8 cellular contexts compared by ENCODE assay signal in genomic region chr11:110529043-110529442, GRCh38.
DNase-seq lines count a peak whose midpoint lies in the region; TF ChIP-seq lines count a peak whose summit lies in the region.

No MANE protein-coding gene starts in this region.

- CTCF ChIA-PET in HEK293T (lab: Yijun Ruan, JAX) = no interaction called here

- DNase-seq in SIG-M5 treated with dmso at 0.1 percent for 504 hours (lab: John Stamatoyannopoulos, UW; ENCODE audit: unreplicated experiment) = peak; percentile 2
- no peak for DNase-seq in SIG-M5 (lab: John Stamatoyannopoulos, UW)
- DNase-seq in Karpas-422 = peak; percentile 83
- peak; percentile 1 for DNase-seq in cerebellar cortex (ENCODE audit: low spot score)
- DNase-seq in neural crest cell (ENCODE audit: low read depth, low spot score) = no peak
- DNase-seq in HEK293T (ENCODE audit: extremely low spot score) = no peak
- no peak for DNase-seq in effector CD4-positive, alpha-beta T cell
- no peak for DNase-seq in midbrain (lab: John Stamatoyannopoulos, UW)

- no peaks in the 10 kb centered on the region for H3K9me3 ChIP-seq in Karpas-422 (ENCODE audit: low read length)

- H3K4me3 ChIP-seq in Karpas-422 (ENCODE audit: low read length) = no peak overlapping the region

- POLR2A ChIA-PET in HEK293T (lab: Yijun Ruan, JAX) = no interaction called here

- H3K4me1 ChIP-seq in Karpas-422 (ENCODE audit: low read length) = no peaks in the 10 kb centered on the region

- no peak overlapping the region for H3K9ac ChIP-seq in Karpas-422 (ENCODE audit: low read length)

- TF ChIP-seq CTCF in neural crest cell (conservative IDR thresholded peaks at IDR 0.05) = peak; percentile 37

- H3K27ac Mint-ChIP-seq in neural crest cell (ENCODE audit: unreplicated experiment) = no peak overlapping the region

- peaks cover 4% of the 10 kb centered on the region for H3K36me3 Mint-ChIP-seq in neural crest cell (ENCODE audit: low read depth)

- no peak overlapping the region for H2AFZ ChIP-seq in Karpas-422 (ENCODE audit: low read length)

- no peaks in the 10 kb centered on the region for H3K27me3 Mint-ChIP-seq in neural crest cell (ENCODE audit: low read depth)

- H3K4me2 ChIP-seq in Karpas-422 (ENCODE audit: low read depth, low read length, poor library complexity, severe bottlenecking) = no peak overlapping the region

- no peaks in the 10 kb centered on the region for H3K79me2 ChIP-seq in Karpas-422 (ENCODE audit: low read length)

- H3K4me1 Mint-ChIP-seq in neural crest cell = no peaks in the 10 kb centered on the region

- no peak overlapping the region for H3K4me3 Mint-ChIP-seq in neural crest cell

- peaks cover 18% of the 10 kb centered on the region for H3K9me3 Mint-ChIP-seq in neural crest cell

- H3K27me3 ChIP-seq in Karpas-422 (ENCODE audit: low read length) = peaks cover 3% of the 10 kb centered on the region; the same call in 1 of the 2 replicates

- no peaks in the 10 kb centered on the region for H3K36me3 ChIP-seq in Karpas-422 (ENCODE audit: insufficient read depth, low read length)

- H3K9me2 ChIP-seq in Karpas-422 (replicated peaks; ENCODE audit: insufficient read depth, low read length) = no peaks in the 10 kb centered on the region

- no peak overlapping the region for H3K27ac ChIP-seq in Karpas-422 (ENCODE audit: low read length)

- H4K20me1 ChIP-seq in Karpas-422 (ENCODE audit: insufficient read depth, low read depth, low read length) = no peaks in the 10 kb centered on the region

TF ChIP-seq in HEK293T, 16 proteins besides CTCF, POLR2A, EP300 and RAD21:
- TF ChIP-seq ZNF384 (IDR thresholded peaks at IDR 0.05) (no peak), SUZ12 (IDR thresholded peaks at IDR 0.05) (no peak)

Comparison
In these comparisons a context has a peak if more than half of its experiments do, and no peak if none do; other contexts are left out.
1. DNase-seq: peak in SIG-M5 treated with dmso at 0.1 percent for 504 hours (single experiment), Karpas-422 (single experiment) and cerebellar cortex (single experiment); none in SIG-M5 (single experiment), neural crest cell (single experiment), HEK293T (single experiment), effector CD4-positive, alpha-beta T cell (single experiment) and midbrain (single experiment).